In genomic region chr12:116012757-116013156, GRCh38 we compare ENCODE assay signal across 24 cellular contexts.
"Had no signal": no experiment of that assay in that cellular context is flagged by ENCODE, and none has a peak within 500 bp of the region (broad histone marks: within the 10 kb centered on the region; RNA-seq: fewer than 3 reads in every experiment).

No MANE protein-coding gene starts in this region.

- H3K9me3 Mint-ChIP-seq: dendritic cell treated with granulocyte-macrophage colony-stimulating factor and Interleukin-4, amounts not matched to agents 40 ng/mL and 50 ng/mL, for 4 days; effector memory CD8-positive, alpha-beta T cell; endodermal cell; mesothelial cell of epicardium; naive thymus-derived CD4-positive, alpha-beta T cell had no signal

- H3K9me3 ChIP-seq: colonic mucosa, esophagus squamous epithelium, gastrocnemius medialis, heart right ventricle, left lung, lower lobe of right lung had no signal

- DNase-seq: colonic mucosa; cortex of kidney; effector CD8-positive, alpha-beta T cell; effector memory CD8-positive, alpha-beta T cell; endodermal cell; erythroblast; esophagus squamous epithelium; foreskin fibroblast; foreskin melanocyte; gastrocnemius medialis; glutamatergic neuron; head of caudate nucleus; heart right ventricle; hippocampal formation; left cardiac atrium; left lung; left ventricle myocardium superior; lower lobe of right lung; mesenchymal stem cell; naive thymus-derived CD4-positive, alpha-beta T cell had no signal

- H3K27ac ChIP-seq: colonic mucosa, epithelial cell of prostate, esophagus squamous epithelium, gastrocnemius medialis, heart right ventricle, left lung, lower lobe of right lung had no signal

- H3K4me1 Mint-ChIP-seq: mesothelial cell of epicardium had no signal

- ATAC-seq: effector memory CD8-positive, alpha-beta T cell; esophagus mucosa; gastrocnemius medialis; heart right ventricle; left cardiac atrium; left lung; left ventricle myocardium superior; lower lobe of right lung; naive thymus-derived CD4-positive, alpha-beta T cell had no signal

- H3K27ac Mint-ChIP-seq: dendritic cell treated with granulocyte-macrophage colony-stimulating factor and Interleukin-4, amounts not matched to agents 40 ng/mL and 50 ng/mL, for 4 days; effector memory CD8-positive, alpha-beta T cell; endodermal cell; mesothelial cell of epicardium had no signal

- H3K27me3 ChIP-seq: colonic mucosa, esophagus squamous epithelium, gastrocnemius medialis, heart right ventricle, left lung had no signal

- H3K27me3 Mint-ChIP-seq: dendritic cell treated with granulocyte-macrophage colony-stimulating factor and Interleukin-4, amounts not matched to agents 40 ng/mL and 50 ng/mL, for 4 days; effector memory CD8-positive, alpha-beta T cell; naive thymus-derived CD4-positive, alpha-beta T cell had no signal

- H3K4me3 Mint-ChIP-seq: dendritic cell treated with granulocyte-macrophage colony-stimulating factor and Interleukin-4, amounts not matched to agents 40 ng/mL and 50 ng/mL, for 4 days; effector memory CD8-positive, alpha-beta T cell; endodermal cell; mesothelial cell of epicardium; naive thymus-derived CD4-positive, alpha-beta T cell had no signal

- H3K4me1 ChIP-seq: colonic mucosa, esophagus squamous epithelium, left lung had no signal

- H3K4me3 ChIP-seq: colonic mucosa, esophagus squamous epithelium, gastrocnemius medialis, heart right ventricle, left lung, lower lobe of right lung had no signal
